ENCODE assay signal across 23 cellular contexts in the genomic region with DNA sequence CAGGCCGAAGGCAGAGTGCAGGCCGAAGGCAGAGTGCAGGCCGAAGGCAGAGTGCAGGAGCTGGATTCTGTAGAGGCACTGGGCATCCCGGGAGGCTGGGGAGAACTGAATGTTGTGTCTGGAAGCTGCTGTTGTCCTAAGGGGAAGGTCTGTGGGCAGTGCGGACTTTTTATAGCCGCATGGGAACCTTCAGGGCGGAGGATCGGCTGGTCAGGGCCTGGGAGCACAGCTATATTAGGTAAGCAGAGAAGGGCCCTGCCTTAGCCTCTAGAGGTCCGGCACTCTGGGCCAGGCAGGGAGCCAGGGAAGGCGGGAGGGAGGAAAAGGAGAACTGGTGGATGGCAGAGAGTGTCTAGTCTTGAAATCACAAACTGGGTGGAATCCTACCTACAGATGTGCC. TPM values are rescaled to one million over a fixed set of nuclear protein-coding genes. Genes with fewer than 3 reads are reported as not detected.
A peak's percentile ranks its signal among the peaks of the same experiment; 100 is the strongest.
DNase-seq lines count a peak whose midpoint lies in the region; ATAC-seq and TF ChIP-seq lines count a peak whose summit lies in the region.
"Had no signal": no experiment of that assay in that cellular context is flagged by ENCODE, and none has a peak within 500 bp of the region (broad histone marks: within the 10 kb centered on the region; RNA-seq: fewer than 3 reads in every experiment).

No MANE protein-coding gene starts in this region.

- intact Hi-C loops in ascending aorta (cut with DNase I), result loop anchor here (1.0 kb wide), 1 partner anchor 32 kb away; no protein-coding TSS in a partner anchor
- intact Hi-C loops in cardiac septum (cut with DNase I), result no loop called here
- intact Hi-C loops in posterior vena cava (cut with DNase I), result no loop called here
- intact Hi-C loops in transverse colon (cut with DNase I; ENCODE audit: low total_unique reads), result no loop called here

- H3K4me1 ChIP-seq in ascending aorta, result peaks cover 11 to 28% of the 10 kb centered on the region in 2 donors
- peaks cover 0 to 12% (median 5%) of the 10 kb centered on the region in 4 donors for H3K4me1 ChIP-seq in transverse colon

- TF ChIP-seq POLR2A in transverse colon (IDR thresholded peaks at IDR 0.05), result no peak

- H3K27me3 Mint-ChIP-seq in activated T-cell treated with anti-CD3 and anti-CD28 coated beads, Interleukin-2, amount 50 U/mL, for 4 hours (ENCODE audit: low read depth), result peaks cover 15% of the 10 kb centered on the region

- H3K9me3 Mint-ChIP-seq in activated T-cell treated with anti-CD3 and anti-CD28 coated beads, Interleukin-2, amount 50 U/mL, for 4 hours, result no peaks in the 10 kb centered on the region
- H3K9me3 Mint-ChIP-seq: activated B cell treated with CpG ODN at 0.5 μM for 24 hours; activated CD4-positive, alpha-beta memory T cell treated with anti-CD3 and anti-CD28 coated beads for 36 hours; activated naive CD8-positive, alpha-beta T cell treated with anti-CD3 and anti-CD28 coated beads for 36 hours; CD4-positive, alpha-beta memory T cell had no signal

- 58 to 74% methylated on average over 2 to 10 of the region's 10 CpGs for WGBS in transverse colon (ENCODE audit: low coverage in 1 of 2), 2 donors

- H3K4me3 ChIP-seq in ascending aorta (no peak overlapping the region), transverse colon (no peak overlapping the region)
- H3K4me3 ChIP-seq: PC-9 had no signal

- no peaks in the 10 kb centered on the region for H3K4me1 Mint-ChIP-seq in activated T-cell treated with anti-CD3 and anti-CD28 coated beads, Interleukin-2, amount 50 U/mL, for 4 hours (ENCODE audit: low read depth)

- H3K36me3 Mint-ChIP-seq in activated T-cell treated with anti-CD3 and anti-CD28 coated beads, Interleukin-2, amount 50 U/mL, for 4 hours (ENCODE audit: insufficient read depth), result no peaks in the 10 kb centered on the region
- H3K36me3 Mint-ChIP-seq: activated CD4-positive, alpha-beta memory T cell treated with anti-CD3 and anti-CD28 coated beads for 36 hours; activated naive CD8-positive, alpha-beta T cell treated with anti-CD3 and anti-CD28 coated beads for 36 hours; CD4-positive, alpha-beta memory T cell had no signal

- no peaks in the 10 kb centered on the region for H3K9me3 ChIP-seq in ascending aorta
- H3K9me3 ChIP-seq in transverse colon, result no peaks in the 10 kb centered on the region

- no peak for TF ChIP-seq EP300 in transverse colon (IDR thresholded peaks at IDR 0.05; ENCODE audit: low read depth)

- no peak for ATAC-seq in activated T-cell treated with anti-CD3 and anti-CD28 coated beads, Interleukin-2, amount 50 U/mL, for 4 hours
- ATAC-seq: HCT116 had no signal

- no peak overlapping the region for H3K4me3 Mint-ChIP-seq in activated T-cell treated with anti-CD3 and anti-CD28 coated beads, Interleukin-2, amount 50 U/mL, for 4 hours
- H3K4me3 Mint-ChIP-seq: activated B cell treated with CpG ODN at 0.5 μM for 24 hours; activated CD4-positive, alpha-beta memory T cell treated with anti-CD3 and anti-CD28 coated beads for 36 hours; activated naive CD8-positive, alpha-beta T cell treated with anti-CD3 and anti-CD28 coated beads for 36 hours; CD4-positive, alpha-beta memory T cell had no signal

- in situ Hi-C loops in transverse colon (cut with MboI; ENCODE audit: low pct_ligation_motif_present in 1 of 4, low pct_unique_long_range_greater_than_20kb in 1 of 4, low sequenced_read_pairs in 3 of 4), result no loop called here

- no peaks in the 10 kb centered on the region for H3K27me3 ChIP-seq in ascending aorta
- H3K27me3 ChIP-seq in transverse colon, result no peaks in the 10 kb centered on the region

- H3K27ac ChIP-seq in ascending aorta, result peak overlapping the region; percentile 81 to 89
- H3K27ac ChIP-seq in transverse colon, result peak overlapping the region; percentile 43 to 70 (median 64)
- H3K27ac ChIP-seq: PC-9 had no signal

- DNase-seq in ascending aorta (ENCODE audit: low spot score in 2 of 2) (peak in 1 of 2 donors; percentile 86), cardiac septum (ENCODE audit: low spot score) (peak; percentile 88), posterior vena cava (ENCODE audit: low spot score) (peak; percentile 87), transverse colon (peak; percentile 36), nucleus accumbens (lab: John Stamatoyannopoulos, UW) (no peak), NCI-H146 (lab: John Stamatoyannopoulos, UW) (no peak), DMS53 treated with DMSO at 0.1 percent for 48 hours (lab: John Stamatoyannopoulos, UW; ENCODE audit: unreplicated experiment) (no peak)
- DNase-seq in activated T-cell treated with anti-CD3 and anti-CD28 coated beads, Interleukin-2, amount 50 U/mL, for 4 hours, result no peak
- DNase-seq: activated B cell treated with CpG ODN at 0.5 μM for 24 hours; activated CD4-positive, alpha-beta memory T cell treated with anti-CD3 and anti-CD28 coated beads for 36 hours; activated naive CD8-positive, alpha-beta T cell treated with anti-CD3 and anti-CD28 coated beads for 36 hours; activated T-cell treated with anti-CD3 and anti-CD28 coated beads, Interleukin-2, amount 50 U/mL, for 48 hours; CD4-positive, alpha-beta memory T cell; DMS79; effector CD4-positive, alpha-beta T cell; NCI-H2171 treated with DMSO at 0.1 percent for 48 hours; NCI-H82; PC-9 had no signal

- no peaks in the 10 kb centered on the region for H3K36me3 ChIP-seq in ascending aorta
- H3K36me3 ChIP-seq in transverse colon, result no peaks in the 10 kb centered on the region

- TF ChIP-seq CTCF in ascending aorta (IDR thresholded peaks at IDR 0.05) (no peak), transverse colon (IDR thresholded peaks at IDR 0.05) (no peak)

RNA-seq across cellular contexts. Expression of a gene that starts 14.2 kb away (rescaled TPM):
- total RNA-seq in ascending aorta (0.32 TPM), cardiac septum (2.8 TPM), posterior vena cava (1 to 10 TPM; 3.3 to 5.5 TPM), transverse colon (1 to 10 TPM in 2 of 4 donors, under 1 TPM in 1, not detected in 1; 0.60 to 7.5 (median 4.4) TPM)
- under 1 TPM in 2 of 3 donors, not detected in 1; 0.18 to 0.26 TPM for total RNA-seq in activated T-cell treated with anti-CD3 and anti-CD28 coated beads, Interleukin-2, amount 50 U/mL, for 4 hours
- total RNA-seq: bronchial epithelial cell; CD4-positive, alpha-beta memory T cell; fibroblast of lung; mononuclear cell; PC-9; T-helper 2 cell treated with Interferon-gamma antibody and Interleukin-4, amounts not matched to agents 100 ng/mL and 5 ng/mL, for 36 hours had no signal

RNA-seq across cellular contexts. Expression of a gene that starts 32.3 kb away (rescaled TPM):
- total RNA-seq in ascending aorta (47.5 TPM), cardiac septum (103 TPM), posterior vena cava (100 to 1,000 TPM in 1 of 2 donors, 10 to 100 TPM in 1; 92.5 to 132 TPM), transverse colon (100 to 1,000 TPM in 3 of 4 donors, 10 to 100 TPM in 1; 75.6 to 153 (median 130) TPM)
- total RNA-seq in activated T-cell treated with anti-CD3 and anti-CD28 coated beads, Interleukin-2, amount 50 U/mL, for 4 hours, result 100 to 1,000 TPM; 153 to 172 (median 153) TPM

RNA-seq across cellular contexts. Expression of a gene that starts 55.6 kb away (rescaled TPM):
- total RNA-seq in ascending aorta (26.8 TPM), cardiac septum (10.9 TPM), posterior vena cava (10 to 100 TPM; 20.6 to 21.3 TPM), transverse colon (10 to 100 TPM in 3 of 4 donors, 1 to 10 TPM in 1; 9.8 to 25.4 (median 21.5) TPM)
- 10 to 100 TPM; 17.0 to 20.4 (median 17.0) TPM for total RNA-seq in activated T-cell treated with anti-CD3 and anti-CD28 coated beads, Interleukin-2, amount 50 U/mL, for 4 hours

Comparison
In these comparisons a context has a peak if more than half of its experiments do, and no peak if none do; other contexts are left out.
1. DNase-seq: peak in cardiac septum (single experiment), posterior vena cava (single experiment) and transverse colon (single experiment); none in nucleus accumbens (0 of 56), activated T-cell treated with anti-CD3 and anti-CD28 coated beads, Interleukin-2, amount 50 U/mL, for 4 hours (single experiment), NCI-H146 (single experiment) and DMS53 treated with DMSO at 0.1 percent for 48 hours (single experiment).